10 cellular contexts compared by ENCODE assay signal in genomic region chrX:117215683-117216082, GRCh38.
"Had no signal": no experiment of that assay in that cellular context is flagged by ENCODE, and none has a peak within 500 bp of the region (broad histone marks: within the 10 kb centered on the region; RNA-seq: fewer than 3 reads in every experiment).

No MANE protein-coding gene starts in this region.

- ATAC-seq: HCT116 had no signal

- DNase-seq: GM23248, GOT3, H7, HFFc6, Karpas-422, KBM-7 had no signal

- H3K4me3 Mint-ChIP-seq: HFFc6 had no signal

- H3K4me1 ChIP-seq: HAP-1 had no signal

- H3K4me2 ChIP-seq: KMS-11 had no signal

- H3K9ac ChIP-seq: GM23248, KMS-11 had no signal

- H3K4me3 ChIP-seq: GM23248, HAP-1 had no signal

- H3K27ac Mint-ChIP-seq: HFFc6 had no signal

- H2AFZ ChIP-seq: GM23248 had no signal

- FAIRE-seq: HTR-8/SVneo had no signal

- H3K9me3 ChIP-seq: HAP-1 had no signal

- H3K36me3 ChIP-seq: HAP-1 had no signal

- H3K27ac ChIP-seq: GM23248, KMS-11 had no signal
